Comparison of ENCODE assay signal across 25 cellular contexts in the genomic region with DNA sequence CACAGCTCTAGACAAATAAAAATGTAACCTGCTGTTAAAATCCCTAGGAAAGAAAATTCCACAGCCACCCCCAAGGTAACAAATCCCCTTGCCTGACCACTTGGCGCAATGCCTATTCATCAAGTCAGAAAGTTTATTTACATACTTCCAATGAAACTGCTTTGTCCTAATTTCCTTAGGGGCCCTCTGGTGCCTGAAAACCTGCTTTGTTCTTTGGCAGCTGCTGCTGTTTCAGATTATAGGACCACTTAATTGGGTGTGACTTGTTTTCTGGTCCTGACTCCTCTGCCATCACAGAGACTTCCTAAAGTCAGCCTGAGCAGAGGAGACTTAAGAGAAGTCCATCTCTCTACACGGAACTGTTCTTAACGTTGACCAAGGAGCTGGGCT.
DNase-seq lines count a peak whose midpoint lies in the region; ATAC-seq and TF ChIP-seq lines count a peak whose summit lies in the region.
"Had no signal": no experiment of that assay in that cellular context is flagged by ENCODE, and none has a peak within 500 bp of the region (broad histone marks: within the 10 kb centered on the region; RNA-seq: fewer than 3 reads in every experiment).

No MANE protein-coding gene starts in this region.

- H3K27ac ChIP-seq in SJCRH30 = peak overlapping the region; percentile 80
- H3K27ac ChIP-seq in mesendoderm (ENCODE audit: low read depth, low read length) = no peak overlapping the region
- H3K27ac ChIP-seq in uterus = no peak overlapping the region
- H3K27ac ChIP-seq: dorsolateral prefrontal cortex, testis had no signal

- H3K79me1 ChIP-seq in mesendoderm (ENCODE audit: low read length) = no peaks in the 10 kb centered on the region

- TF ChIP-seq POLR2A in uterus (IDR thresholded peaks at IDR 0.05) = no peak

- H3K9me3 ChIP-seq in SJCRH30 (replicated peaks) = no peaks in the 10 kb centered on the region
- H3K9me3 ChIP-seq in uterus = no peaks in the 10 kb centered on the region
- H3K9me3 ChIP-seq: testis had no signal

- peak in 2 of 3 experiments; percentile 26 to 69 for DNase-seq in NCI-H1417 (lab: John Stamatoyannopoulos, UW)
- DNase-seq in NCI-H1417 treated with DMSO at 0.1 percent for 48 hours (lab: John Stamatoyannopoulos, UW) = no peak
- peak; percentile 5 for DNase-seq in NCI-H128 (lab: John Stamatoyannopoulos, UW; ENCODE audit: unreplicated experiment)
- DNase-seq in SJCRH30 = peak; percentile 83 to 92
- DNase-seq in retina = peak; percentile 50
- DNase-seq in mesendoderm = no peak
- DNase-seq in Right ventricle myocardium superior = no peak
- no peak for DNase-seq in uterus
- DNase-seq: 8988T; activated CD4-positive, alpha-beta T cell treated with anti-CD3 and anti-CD28 coated beads, Interleukin-2, amount 50 U/mL, for 1 hour; activated naive CD8-positive, alpha-beta T cell treated with anti-CD3 and anti-CD28 coated beads, Interleukin-2, amount 50 U/mL, for 24 hours; activated T-cell treated with anti-CD3 and anti-CD28 coated beads, Interleukin-2, amount 50 U/mL, for 4 hours; CD4-positive, CD25-positive, alpha-beta regulatory T cell; dorsolateral prefrontal cortex; KG1; left ventricle myocardium superior; naive B cell; NCI-H187 treated with DMSO at 0.1 percent for 48 hours; NCI-H2227 treated with DMSO at 0.1 percent for 48 hours; NK-92 treated with Interleukin-12 subunit alpha and Interleukin-12 subunit beta, amount 100 ng/mL, for 24 hours; occipital lobe; stimulated activated naive CD8-positive, alpha-beta T cell treated with anti-CD3 and anti-CD28 coated beads, Interleukin-15, Interleukin-2, amounts not matched to agents 100 U/mL and 50 U/mL, for 24 hours; testis had no signal

- H3K79me2 ChIP-seq in mesendoderm (ENCODE audit: control insufficient read depth, insufficient read depth, low read length) = no peaks in the 10 kb centered on the region

- no peaks in the 10 kb centered on the region for H3K27me3 ChIP-seq in SJCRH30
- no peaks in the 10 kb centered on the region for H3K27me3 ChIP-seq in mesendoderm (ENCODE audit: insufficient read depth, low read length, poor library complexity)
- H3K27me3 ChIP-seq in uterus = no peaks in the 10 kb centered on the region
- H3K27me3 ChIP-seq: dorsolateral prefrontal cortex, testis had no signal

- TF ChIP-seq CTCF in uterus (IDR thresholded peaks at IDR 0.05) = no peak

- no peak overlapping the region for H2BK5ac ChIP-seq in mesendoderm (ENCODE audit: low read length)

- no peak overlapping the region for H3K4me2 ChIP-seq in mesendoderm (ENCODE audit: low read length)

- ATAC-seq in Right ventricle myocardium superior (ENCODE audit: poor library complexity) = no peak
- ATAC-seq: activated naive CD8-positive, alpha-beta T cell treated with anti-CD3 and anti-CD28 coated beads, Interleukin-2, amount 50 U/mL, for 24 hours; activated T-cell treated with anti-CD3 and anti-CD28 coated beads, Interleukin-2, amount 50 U/mL, for 4 hours; HCT116; left ventricle myocardium superior; Panc1; stimulated activated naive CD8-positive, alpha-beta T cell treated with anti-CD3 and anti-CD28 coated beads, Interleukin-15, Interleukin-2, amounts not matched to agents 100 U/mL and 50 U/mL, for 24 hours had no signal

- no peak overlapping the region for H2AK5ac ChIP-seq in mesendoderm (ENCODE audit: low read length)

- H3K18ac ChIP-seq in mesendoderm (ENCODE audit: low read length) = no peak overlapping the region

- no peak overlapping the region for H4K5ac ChIP-seq in mesendoderm (ENCODE audit: low read length)

- peaks cover 38% of the 10 kb centered on the region for H3K4me1 ChIP-seq in SJCRH30
- H3K4me1 ChIP-seq in mesendoderm (ENCODE audit: control insufficient read depth, low read depth, low read length) = no peaks in the 10 kb centered on the region
- H3K4me1 ChIP-seq in uterus = no peaks in the 10 kb centered on the region
- H3K4me1 ChIP-seq: testis had no signal

- no peak overlapping the region for H3K4me3 ChIP-seq in SJCRH30
- H3K4me3 ChIP-seq in mesendoderm (ENCODE audit: low read length) = no peak overlapping the region
- H3K4me3 ChIP-seq in uterus = no peak overlapping the region
- H3K4me3 ChIP-seq: dorsolateral prefrontal cortex, testis had no signal

- no peak overlapping the region for H3K4ac ChIP-seq in mesendoderm (ENCODE audit: low read depth, low read length)

- H3K36me3 ChIP-seq in SJCRH30 (no peaks in the 10 kb centered on the region), mesendoderm (ENCODE audit: control insufficient read depth, insufficient read depth, low read length) (no peaks in the 10 kb centered on the region), uterus (no peaks in the 10 kb centered on the region)

- whole genome bisulfite sequencing in mesendoderm (ENCODE audit: extremely low coverage, insufficient coverage, low lambda C conversion rate) = no CpG with 5 or more reads among the region's 3 CpGs

- no peak overlapping the region for H2BK120ac ChIP-seq in mesendoderm (ENCODE audit: low read depth, low read length)

- H4K8ac ChIP-seq in mesendoderm (ENCODE audit: low read depth, low read length) = no peak overlapping the region

- H2BK15ac ChIP-seq in mesendoderm (replicated peaks; ENCODE audit: low read depth) = no peak overlapping the region

- intact Hi-C loops in Right ventricle myocardium superior (cut with DNase I) = no loop called here
- intact Hi-C loops in uterus (cut with DNase I; ENCODE audit: low total_unique reads) = no loop called here

- no peak overlapping the region for H3K56ac ChIP-seq in mesendoderm (ENCODE audit: low read length)

- no peak overlapping the region for H3K23ac ChIP-seq in mesendoderm (ENCODE audit: low read length)

- no peak overlapping the region for H3K9ac ChIP-seq in mesendoderm (ENCODE audit: low read length)

Comparison
In these comparisons a context has a peak if more than half of its experiments do, and no peak if none do; other contexts are left out.
1. DNase-seq: peak in NCI-H1417 (2 of 3), NCI-H128 (single experiment), SJCRH30 (2 of 2) and retina (single experiment); none in NCI-H1417 treated with DMSO at 0.1 percent for 48 hours (single experiment), mesendoderm (single experiment), Right ventricle myocardium superior (single experiment) and uterus (0 of 2).